In genomic region chr1:36157973-36158826, GRCh38 we compare ENCODE assay signal across 1 cellular context.
TF ChIP-seq lines count a peak whose summit lies in the region.

No MANE protein-coding gene starts in this region.

TF ChIP-seq in H1, 55 proteins besides CTCF, POLR2A, EP300 and RAD21:
- TF ChIP-seq EZH2 (IDR thresholded peaks at IDR 0.05; ENCODE audit: low read depth, low read length, severe bottlenecking) (no peak), SIX5 (IDR thresholded peaks at IDR 0.05; ENCODE audit: low read depth, low read length) (no peak), BRCA1 (IDR thresholded peaks at IDR 0.05; ENCODE audit: low read depth, low read length) (no peak), BCL11A (IDR thresholded peaks at IDR 0.05; ENCODE audit: low read depth in 2 of 2, low read length in 2 of 2) (no peak), FOSL1 (IDR thresholded peaks at IDR 0.05; ENCODE audit: insufficient read depth, low read depth, low read length) (no peak), CBX8 (IDR thresholded peaks at IDR 0.05; ENCODE audit: borderline replicate concordance, low read depth, low read length) (no peak), TEAD4 (IDR thresholded peaks at IDR 0.05; ENCODE audit: low read depth, low read length) (no peak), CHD1 (IDR thresholded peaks at IDR 0.05; ENCODE audit: low read depth, low read length) (no peak), YY1 (IDR thresholded peaks at IDR 0.05; ENCODE audit: low read depth, low read length) (no peak), CHD2 (IDR thresholded peaks at IDR 0.05; ENCODE audit: low read length) (no peak)
- TF ChIP-seq, protein P1, sequence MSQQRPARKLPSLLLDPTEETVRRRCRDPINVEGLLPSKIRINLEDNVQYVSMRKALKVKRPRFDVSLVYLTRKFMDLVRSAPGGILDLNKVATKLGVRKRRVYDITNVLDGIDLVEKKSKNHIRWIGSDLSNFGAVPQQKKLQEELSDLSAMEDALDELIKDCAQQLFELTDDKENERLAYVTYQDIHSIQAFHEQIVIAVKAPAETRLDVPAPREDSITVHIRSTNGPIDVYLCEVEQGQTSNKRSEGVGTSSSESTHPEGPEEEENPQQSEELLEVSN (IDR thresholded peaks at IDR 0.05) = no peak
- TF ChIP-seq, protein P2, sequence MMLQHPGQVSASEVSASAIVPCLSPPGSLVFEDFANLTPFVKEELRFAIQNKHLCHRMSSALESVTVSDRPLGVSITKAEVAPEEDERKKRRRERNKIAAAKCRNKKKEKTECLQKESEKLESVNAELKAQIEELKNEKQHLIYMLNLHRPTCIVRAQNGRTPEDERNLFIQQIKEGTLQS (IDR thresholded peaks at IDR 0.05; ENCODE audit: insufficient read depth, low read depth, low read length) = no peak
- TF ChIP-seq, protein P3, sequence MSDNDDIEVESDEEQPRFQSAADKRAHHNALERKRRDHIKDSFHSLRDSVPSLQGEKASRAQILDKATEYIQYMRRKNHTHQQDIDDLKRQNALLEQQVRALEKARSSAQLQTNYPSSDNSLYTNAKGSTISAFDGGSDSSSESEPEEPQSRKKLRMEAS (IDR thresholded peaks at IDR 0.05) = no peak
